24 cellular contexts compared by ENCODE assay signal in the genomic region with DNA sequence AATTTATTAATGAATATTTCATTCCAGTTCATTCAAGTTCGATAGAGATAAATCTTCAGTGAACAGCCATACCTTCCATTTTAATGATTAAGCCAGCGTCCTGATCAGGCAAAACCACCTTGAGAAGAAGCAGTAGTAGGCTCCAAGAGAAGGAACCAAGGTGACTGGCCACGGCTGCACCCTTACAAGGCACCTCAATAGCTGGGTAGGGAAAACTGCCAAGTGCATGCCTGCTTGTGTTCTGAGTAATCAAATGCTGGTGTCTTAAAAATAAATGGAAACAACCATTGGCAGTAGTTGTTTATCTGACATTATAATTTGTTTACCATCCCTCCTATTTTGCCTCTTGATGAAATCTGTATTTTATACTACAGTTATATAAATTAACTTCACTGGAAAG.
"Had no signal": no experiment of that assay in that cellular context is flagged by ENCODE, and none has a peak within 500 bp of the region (broad histone marks: within the 10 kb centered on the region; RNA-seq: fewer than 3 reads in every experiment).

No MANE protein-coding gene starts in this region.

- H3K36me3 ChIP-seq: esophagus muscularis mucosa, neutrophil, pancreas, right lobe of liver, thoracic aorta, tibial nerve, upper lobe of left lung had no signal

- H3K4me1 Mint-ChIP-seq: memory B cell; naive B cell; neural crest cell; stimulated activated naive B cell treated with anti-CD40 and anti-IgM and Interleukin-4, amounts not matched to agents 10 μg/mL and 1 μg/mL and 100 μg/mL, for 72 hours had no signal

- H3K9me3 Mint-ChIP-seq: memory B cell; mesothelial cell of epicardium; naive B cell; natural killer cell treated with Interleukin-12 subunit alpha and Interleukin-12 subunit beta and Interleukin-15 and Interleukin-18, amount 100 ng/mL, for 72 hours; neural crest cell; stimulated activated naive B cell treated with anti-CD40 and anti-IgM and Interleukin-4, amounts not matched to agents 10 μg/mL and 1 μg/mL and 100 μg/mL, for 72 hours; stimulated activated naive CD8-positive, alpha-beta T cell treated with anti-CD3 and anti-CD28 coated beads, Interleukin-15, Interleukin-2, amounts not matched to agents 100 ng/mL and 50 ng/mL, for 24 hours had no signal

- H3K4me3 ChIP-seq: dorsolateral prefrontal cortex, esophagus muscularis mucosa, lung, mucosa of descending colon, pancreas, right lobe of liver, thoracic aorta, tibial nerve, upper lobe of left lung had no signal

- H3K27ac ChIP-seq: dorsolateral prefrontal cortex, esophagus muscularis mucosa, neutrophil, pancreas, right lobe of liver, thoracic aorta, tibial nerve, upper lobe of left lung had no signal

- H3K36me3 Mint-ChIP-seq: memory B cell; mesothelial cell of epicardium; naive B cell; natural killer cell treated with Interleukin-12 subunit alpha and Interleukin-12 subunit beta and Interleukin-15 and Interleukin-18, amount 100 ng/mL, for 72 hours; stimulated activated naive B cell treated with anti-CD40 and anti-IgM and Interleukin-4, amounts not matched to agents 10 μg/mL and 1 μg/mL and 100 μg/mL, for 72 hours had no signal

- H3K27me3 ChIP-seq: dorsolateral prefrontal cortex, esophagus muscularis mucosa, neutrophil, pancreas, right lobe of liver, tibial nerve, upper lobe of left lung had no signal

- H3K4me3 Mint-ChIP-seq: memory B cell; mesothelial cell of epicardium; naive B cell; natural killer cell treated with Interleukin-12 subunit alpha and Interleukin-12 subunit beta and Interleukin-15 and Interleukin-18, amount 100 ng/mL, for 72 hours; neural crest cell; stimulated activated naive B cell treated with anti-CD40 and anti-IgM and Interleukin-4, amounts not matched to agents 10 μg/mL and 1 μg/mL and 100 μg/mL, for 72 hours; stimulated activated naive CD8-positive, alpha-beta T cell treated with anti-CD3 and anti-CD28 coated beads, Interleukin-15, Interleukin-2, amounts not matched to agents 100 ng/mL and 50 ng/mL, for 24 hours had no signal

- H3K9me3 ChIP-seq: esophagus muscularis mucosa, mucosa of descending colon, neutrophil, pancreas, right lobe of liver, thoracic aorta, tibial nerve, upper lobe of left lung had no signal

- H3K27ac Mint-ChIP-seq: memory B cell; mesothelial cell of epicardium; naive B cell; natural killer cell treated with Interleukin-12 subunit alpha and Interleukin-12 subunit beta and Interleukin-15 and Interleukin-18, amount 100 ng/mL, for 72 hours; stimulated activated naive B cell treated with anti-CD40 and anti-IgM and Interleukin-4, amounts not matched to agents 10 μg/mL and 1 μg/mL and 100 μg/mL, for 72 hours; stimulated activated naive CD8-positive, alpha-beta T cell treated with anti-CD3 and anti-CD28 coated beads, Interleukin-15, Interleukin-2, amounts not matched to agents 100 ng/mL and 50 ng/mL, for 24 hours had no signal

- H3K4me1 ChIP-seq: esophagus muscularis mucosa, pancreas, right lobe of liver, tibial nerve, upper lobe of left lung had no signal

- DNase-seq: dorsolateral prefrontal cortex; effector CD4-positive, alpha-beta T cell; foreskin melanocyte; glutamatergic neuron; hypothalamus; mucosa of descending colon; naive B cell; pancreas; right lobe of liver; small intestine; stimulated activated CD4-positive, alpha-beta T cell treated with anti-CD3 and anti-CD28 coated beads, Interleukin-15, amount 100 ng/mL, for 24 hours; stimulated activated CD4-positive, alpha-beta T cell treated with anti-CD3 and anti-CD28 coated beads, Interleukin-2, amount 100 ng/mL, for 48 hours; stimulated activated naive B cell treated with anti-CD40 and anti-IgM and Interleukin-4, amounts not matched to agents 10 μg/mL and 1 μg/mL and 100 μg/mL, for 72 hours; upper lobe of left lung had no signal
